ENCODE assay signal across 20 cellular contexts in the genomic region with DNA sequence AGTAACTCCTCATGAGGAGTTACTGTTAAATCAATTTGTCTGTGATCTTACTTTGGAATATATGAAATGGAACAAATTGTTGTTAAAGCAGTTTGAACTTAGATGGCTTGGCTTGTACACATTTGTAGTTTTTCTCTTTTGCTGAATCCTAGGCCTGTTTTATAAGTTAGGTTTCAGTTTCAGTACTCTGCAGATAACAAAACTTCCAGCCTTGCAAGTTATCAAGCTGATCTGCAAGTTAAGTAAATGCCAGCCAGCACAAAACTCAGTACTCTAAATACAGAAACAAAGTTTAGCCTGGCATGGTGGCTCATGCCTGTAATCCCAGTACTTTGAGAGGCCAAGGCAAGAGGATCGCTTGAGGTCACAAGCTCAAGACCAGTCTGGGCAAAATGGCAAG. TPM values are rescaled to one million over a fixed set of nuclear protein-coding genes. Genes with fewer than 3 reads are reported as not detected.
DNase-seq lines count a peak whose midpoint lies in the region; ATAC-seq, FAIRE-seq and TF ChIP-seq lines count a peak whose summit lies in the region.
"Had no signal": no experiment of that assay in that cellular context is flagged by ENCODE, and none has a peak within 500 bp of the region (broad histone marks: within the 10 kb centered on the region; RNA-seq: fewer than 3 reads in every experiment).

No MANE protein-coding gene starts in this region.

- peak overlapping the region; percentile 5; the same call in 1 of the 2 replicates for H3K27ac ChIP-seq in GM23338 (ENCODE audit: low read depth)
- H3K27ac ChIP-seq in HUES64 (ENCODE audit: low read depth, low read length) = peak overlapping the region; percentile 42; the same call in 1 of the 2 replicates
- no peak overlapping the region for H3K27ac ChIP-seq in GM12878 (ENCODE audit: control insufficient read depth, insufficient read depth)
- H3K27ac ChIP-seq in SK-N-SH (ENCODE audit: low read depth in 2 of 2, low read length in 1 of 2) = no peak overlapping the region
- H3K27ac ChIP-seq: BLaER1 treated with 17β-estradiol and CSF1 and Interleukin-3, amounts not matched to agents 10 nM and 100 nM had no signal

- no peak overlapping the region for H3K9ac ChIP-seq in HUES64 (ENCODE audit: low read depth, low read length)
- no peak overlapping the region for H3K9ac ChIP-seq in GM12878 (ENCODE audit: control insufficient read depth, insufficient read depth, low read length)
- H3K9ac ChIP-seq in SK-N-SH = no peak overlapping the region
- H3K9ac ChIP-seq: BLaER1 treated with 17β-estradiol and CSF1 and Interleukin-3, amounts not matched to agents 10 nM and 100 nM had no signal

- no peaks in the 10 kb centered on the region for H3K79me2 ChIP-seq in GM23338 (replicated peaks; ENCODE audit: insufficient read depth)
- no peaks in the 10 kb centered on the region for H3K79me2 ChIP-seq in GM12878 (ENCODE audit: control insufficient read depth, insufficient read depth, low read length)
- no peaks in the 10 kb centered on the region for H3K79me2 ChIP-seq in SK-N-SH (ENCODE audit: insufficient read depth)

- ATAC-seq in GM23338 = no peak
- no peak for ATAC-seq in GM12878

- TF ChIP-seq POLR2A in GM12878 (IDR thresholded peaks at IDR 0.05; ENCODE audit: low read depth, low read length) = no peak

- peaks cover 7% of the 10 kb centered on the region for H3K27me3 Mint-ChIP-seq in GM23338 (ENCODE audit: insufficient read depth, low read depth, poor library complexity)

- H3K4me2 ChIP-seq in GM23338 = 0 out of 2 replicates have a peak overlapping the region, but pooled peaks have one; percentile 2
- no peak overlapping the region for H3K4me2 ChIP-seq in GM12878 (ENCODE audit: control insufficient read depth, insufficient read depth)
- no peak overlapping the region for H3K4me2 ChIP-seq in SK-N-SH
- H3K4me2 ChIP-seq: BLaER1 treated with 17β-estradiol and CSF1 and Interleukin-3, amounts not matched to agents 10 nM and 100 nM had no signal

- TF ChIP-seq EP300 in GM12878 (IDR thresholded peaks at IDR 0.05; ENCODE audit: borderline replicate concordance in 1 of 2, control insufficient read depth in 1 of 2, low read depth in 2 of 2, low read length in 2 of 2) (no peak), SK-N-SH (IDR thresholded peaks at IDR 0.05; ENCODE audit: borderline replicate concordance in 1 of 2, low read depth in 1 of 2, low read length in 1 of 2) (no peak)

- H3K27me3 ChIP-seq in GM23338 (ENCODE audit: insufficient read depth) (no peaks in the 10 kb centered on the region), HUES64 (ENCODE audit: insufficient read depth, low read length) (no peaks in the 10 kb centered on the region), GM12878 (replicated peaks in 1 of 2; ENCODE audit: control insufficient read depth in 2 of 2, insufficient read depth in 2 of 2, low read length in 1 of 2) (no peaks in the 10 kb centered on the region), SK-N-SH (ENCODE audit: insufficient read depth) (peaks cover 2% of the 10 kb centered on the region; the same call in 1 of the 2 replicates)
- H3K27me3 ChIP-seq: BLaER1 treated with 17β-estradiol and CSF1 and Interleukin-3, amounts not matched to agents 10 nM and 100 nM had no signal

- POLR2A ChIA-PET in GM12878 (lab: Charles Lee) = no interaction called here
- POLR2A ChIA-PET in SK-N-SH (lab: Yijun Ruan, JAX) = no interaction called here

- H3K4me3 Mint-ChIP-seq in GM23338 = no peak overlapping the region
- H3K4me3 Mint-ChIP-seq: CD4-positive, CD25-positive, alpha-beta regulatory T cell; HFFc6 had no signal

- H3K9me2 ChIP-seq in GM23338 (ENCODE audit: insufficient read depth) (peaks cover 9% of the 10 kb centered on the region), SK-N-SH (0 out of 2 replicates have a peak, but pooled peaks cover 3% of the 10 kb centered on the region)

- peak overlapping the region; percentile 49; the same call in 1 of the 2 replicates for H3K27ac Mint-ChIP-seq in GM23338
- H3K27ac Mint-ChIP-seq: HFFc6 had no signal

- in situ Hi-C loops in GM12878 (cut with MboI) = no loop called here

- TF ChIP-seq RAD21 in GM12878 (IDR thresholded peaks at IDR 0.05; ENCODE audit: insufficient read depth, low read depth, low read length) (no peak), SK-N-SH (IDR thresholded peaks at IDR 0.05; ENCODE audit: low read length) (no peak)

- no peaks in the 10 kb centered on the region for H3K36me3 ChIP-seq in GM23338 (ENCODE audit: insufficient read depth)
- no peaks in the 10 kb centered on the region for H3K36me3 ChIP-seq in HUES64 (ENCODE audit: insufficient read depth, low read length)
- H3K36me3 ChIP-seq in GM12878 (ENCODE audit: control insufficient read depth in 2 of 2, insufficient read depth in 2 of 2, low read length in 1 of 2) = no peaks in the 10 kb centered on the region
- H3K36me3 ChIP-seq in SK-N-SH (replicated peaks in 1 of 2; ENCODE audit: control insufficient read depth in 1 of 2, insufficient read depth in 2 of 2, low read length in 1 of 2) = no peaks in the 10 kb centered on the region
- H3K36me3 ChIP-seq: BLaER1 treated with 17β-estradiol and CSF1 and Interleukin-3, amounts not matched to agents 10 nM and 100 nM had no signal

- peaks cover 8% of the 10 kb centered on the region for H3K4me1 Mint-ChIP-seq in GM23338

- H3K4me3 ChIP-seq in GM23338 (no peak overlapping the region), HUES64 (ENCODE audit: low read length) (no peak overlapping the region), GM12878 (no peak overlapping the region), SK-N-SH (ENCODE audit: low read depth in 2 of 2, low read length in 1 of 2) (no peak overlapping the region)
- H3K4me3 ChIP-seq: BLaER1 treated with 17β-estradiol and CSF1 and Interleukin-3, amounts not matched to agents 10 nM and 100 nM had no signal

- peaks cover 9% of the 10 kb centered on the region; the same call in 1 of the 2 replicates for H3K4me1 ChIP-seq in GM23338 (ENCODE audit: insufficient read depth)
- H3K4me1 ChIP-seq in HUES64 (ENCODE audit: insufficient read depth, low read length) = peaks cover 6% of the 10 kb centered on the region; the same call in 1 of the 2 replicates
- H3K4me1 ChIP-seq in GM12878 (ENCODE audit: control insufficient read depth, insufficient read depth, low read length) = 0 out of 2 replicates have a peak, but pooled peaks cover 3% of the 10 kb centered on the region
- no peaks in the 10 kb centered on the region for H3K4me1 ChIP-seq in SK-N-SH (ENCODE audit: control insufficient read depth in 1 of 2, insufficient read depth in 2 of 2, low read depth in 1 of 2, low read length in 1 of 2)
- H3K4me1 ChIP-seq: BLaER1 treated with 17β-estradiol and CSF1 and Interleukin-3, amounts not matched to agents 10 nM and 100 nM had no signal

- H3K9me3 ChIP-seq in HUES64 (ENCODE audit: insufficient read depth, low read depth, low read length) (no peaks in the 10 kb centered on the region; the same call in 1 of the 2 replicates), GM12878 (replicated peaks; ENCODE audit: control insufficient read depth, insufficient read depth, low read length) (no peaks in the 10 kb centered on the region), SK-N-SH (no peaks in the 10 kb centered on the region; the same call in 1 of the 2 replicates)

- RAD21 ChIA-PET in GM12878 (lab: Charles Lee; ENCODE audit: unreplicated experiment) = no interaction called here

- CTCF ChIA-PET in GM12878 (lab: Yijun Ruan, JAX) = no interaction called here
- CTCF ChIA-PET in SK-N-SH (lab: Yijun Ruan, JAX) = interaction anchor here (1.0 kb wide), 1 partner anchor 138 kb away, joined by 3 read pairs; no protein-coding TSS in a partner anchor

- no peaks in the 10 kb centered on the region for H4K20me1 ChIP-seq in GM23338 (replicated peaks; ENCODE audit: insufficient read depth)
- no peaks in the 10 kb centered on the region for H4K20me1 ChIP-seq in GM12878 (ENCODE audit: control insufficient read depth, insufficient read depth)
- H4K20me1 ChIP-seq in SK-N-SH (ENCODE audit: insufficient read depth) = no peaks in the 10 kb centered on the region
- H4K20me1 ChIP-seq: BLaER1 treated with 17β-estradiol and CSF1 and Interleukin-3, amounts not matched to agents 10 nM and 100 nM had no signal

- WGBS in HUES64 = 100% methylated on average over 1 of the region's 1 CpG
- 87% methylated on average over 1 of the region's 1 CpG for WGBS in GM12878 (ENCODE audit: insufficient coverage, insufficient replicate concordance, low lambda C conversion rate, missing lambda C conversion rate)
- WGBS in SK-N-SH (ENCODE audit: low lambda C conversion rate) = 0% methylated on average over 1 of the region's 1 CpG

- TF ChIP-seq CTCF in GM23338 (conservative IDR thresholded peaks at IDR 0.05; ENCODE audit: low read depth in 2 of 2) (no peak), GM12878 (IDR thresholded peaks at IDR 0.05 in 2 of 3, conservative IDR thresholded peaks at IDR 0.05 in 1 of 3; ENCODE audit: control insufficient read depth in 2 of 3, extremely low read depth in 1 of 3, insufficient read depth in 1 of 3, low read depth in 3 of 3, low read length in 3 of 3) (no peak), SK-N-SH (IDR thresholded peaks at IDR 0.05) (no peak)

- no TSS peak for BruUV-seq in GM12878 (replicated peaks; lab: Mats Ljungman, UMichigan)

- intact Hi-C loops in GM12878 (cut with micrococcal nuclease; ENCODE audit: unreplicated experiment) = no loop called here

- H3K36me3 Mint-ChIP-seq in GM23338 (ENCODE audit: low read depth) = peaks cover 22% of the 10 kb centered on the region
- H3K36me3 Mint-ChIP-seq: CD4-positive, CD25-positive, alpha-beta regulatory T cell had no signal

- peaks cover 27% of the 10 kb centered on the region for H3K9me3 Mint-ChIP-seq in GM23338
- H3K9me3 Mint-ChIP-seq: HFFc6 had no signal

- SMC1A ChIA-PET in GM12878 (lab: Charles Lee; ENCODE audit: uncharacterized antibody, unreplicated experiment) = interaction anchor here (0.9 kb wide), 1 partner anchor 14 kb away, joined by 4 read pairs; no protein-coding TSS in a partner anchor

- H3F3A ChIP-seq in GM23338 (replicated peaks; ENCODE audit: low read depth) (no peaks in the 10 kb centered on the region), SK-N-SH (replicated peaks; ENCODE audit: insufficient read depth) (no peaks in the 10 kb centered on the region)

- no peak overlapping the region for H2AFZ ChIP-seq in GM23338
- no peak overlapping the region; the same call in 1 of the 2 replicates for H2AFZ ChIP-seq in GM12878 (ENCODE audit: control insufficient read depth, low read depth, low read length)
- no peak overlapping the region for H2AFZ ChIP-seq in SK-N-SH (ENCODE audit: low read depth)

- no peak for DNase-seq in GM23338 (ENCODE audit: low spot score)
- DNase-seq in OCI-M1 (lab: John Stamatoyannopoulos, UW) = peak; percentile 7
- no peak for DNase-seq in GM12878 (ENCODE audit: low read depth, low spot score)
- DNase-seq in activated T-cell treated with anti-CD3 and anti-CD28 coated beads, Interleukin-2, amount 50 U/mL, for 1 hour = no peak
- DNase-seq in SK-N-SH = no peak
- no peak for DNase-seq in hypothalamus (lab: John Stamatoyannopoulos, UW)
- no peak for DNase-seq in NCI-H1436 treated with DMSO at 0.1 percent for 48 hours (lab: John Stamatoyannopoulos, UW)
- DNase-seq: ACHN, DMS53, GF-D8, GOT3, HCEC 1CT, HFFc6, IMR-90 had no signal

- FAIRE-seq in GM12878 (lab: Jason Lieb, UNC) = peak; percentile 77
- FAIRE-seq: GM18507, HTR-8/SVneo had no signal

RNA-seq across cellular contexts. Expression of a gene that starts 25.0 kb away (rescaled TPM):
- 32.8 and 36.9 TPM in 2 replicates for total RNA-seq in GM23338 (2014; rRNA removed; shearing (Covaris generic))
- polyA plus RNA-seq in GM23338 (2016; fragmentation: Nextera tagmentation; extraction: Ambion mirVana) = 11.2 and 12.5 TPM in 2 replicates
- 30.4 TPM for polyA plus RNA-seq in HUES64 (2013, experiment 1 of 2)
- 28.5 TPM for polyA plus RNA-seq in HUES64 (2013, experiment 2 of 2)
- total RNA-seq in GM12878 (2013; cell fraction: nucleolus; rRNA removed) = 39.8 and 41.8 TPM in 2 replicates
- 20.5 and 23.5 TPM in 2 replicates for total RNA-seq in GM12878 (2014; rRNA removed)
- total RNA-seq in GM12878 (2014; rRNA removed; fragmentation: Illumina TruSeq; extraction: Trizol) = 20.3 and 22.9 TPM in 2 replicates
- total RNA-seq in GM12878 (2021) = 22.5 and 26.5 TPM in 2 replicates
- polyA plus RNA-seq in GM12878 (2011; ENCODE audit: low read depth) = 10.7 TPM
- 15.7 and 16.0 TPM in 2 replicates for polyA plus RNA-seq in GM12878 (2011; rRNA removed)
- 14.7 and 16.9 TPM in 2 replicates for polyA plus RNA-seq in GM12878 (2011; cell fraction: cytosol; rRNA removed)
- polyA plus RNA-seq in GM12878 (2011; cell fraction: nucleus; rRNA removed) = 23.1 and 28.2 TPM in 2 replicates
- polyA plus RNA-seq in GM12878 (2012) = 11.7 and 12.1 TPM in 2 replicates
- 27.2 and 30.3 TPM in 2 replicates for polyA plus RNA-seq in GM12878 (2014; fragmentation: Illumina TruSeq; extraction: Trizol)
- 1 to 10 TPM; 7.6 to 8.8 TPM for polyA plus RNA-seq in GM12878 (2014; fragmentation: Nextera tagmentation; extraction: Ambion mirVana)
- polyA plus RNA-seq in GM12878 (2014; rRNA removed) = 23.9 and 25.2 TPM in 2 replicates
- polyA plus RNA-seq in GM12878 (2016; fragmentation: Nextera tagmentation; extraction: Ambion mirVana) = 1 to 10 TPM; 7.3 to 8.3 TPM
- polyA minus RNA-seq in GM12878 (2011; rRNA and poly(A)+ RNA removed) = 13.9 and 14.2 TPM in 2 replicates
- polyA minus RNA-seq in GM12878 (2011; cell fraction: cytosol; rRNA and poly(A)+ RNA removed) = 4.7 and 4.9 TPM in 2 replicates
- polyA minus RNA-seq in GM12878 (2011; cell fraction: nucleus; rRNA and poly(A)+ RNA removed) = 10.9 and 19.4 TPM in 2 replicates
- polyA plus RNA-seq in SK-N-SH (2012; rRNA removed) = 9.2 and 9.3 TPM in 2 replicates
- 7.6 and 8.6 TPM in 2 replicates for polyA plus RNA-seq in SK-N-SH (2012; cell fraction: cytosol; rRNA removed)
- 16.2 and 20.8 TPM in 2 replicates for polyA plus RNA-seq in SK-N-SH (2012; cell fraction: nucleus; rRNA removed)

RNA-seq across cellular contexts. Expression of a gene that starts 42.2 kb away (rescaled TPM):
- not detected in 2 replicates for total RNA-seq in GM23338 (2014; rRNA removed; shearing (Covaris generic))
- polyA plus RNA-seq in GM23338 (2016; fragmentation: Nextera tagmentation; extraction: Ambion mirVana) (not detected in 2 replicates), GM12878 (2011; rRNA removed) (not detected in 2 replicates), GM12878 (2014; fragmentation: Illumina TruSeq; extraction: Trizol) (not detected in 2 replicates), GM12878 (2014; fragmentation: Nextera tagmentation; extraction: Ambion mirVana) (not detected), GM12878 (2014; rRNA removed) (not detected in 2 replicates), GM12878 (2016; fragmentation: Nextera tagmentation; extraction: Ambion mirVana) (not detected), SK-N-SH (2012; rRNA removed) (not detected in 2 replicates)
- polyA plus RNA-seq in HUES64 (2013, experiment 1 of 2) = not detected
- polyA plus RNA-seq in HUES64 (2013, experiment 2 of 2) = not detected
- not detected in 2 replicates for total RNA-seq in GM12878 (2013; cell fraction: nucleolus; rRNA removed)
- total RNA-seq in GM12878 (2014; rRNA removed) (not detected in 2 replicates), GM12878 (2014; rRNA removed; fragmentation: Illumina TruSeq; extraction: Trizol) (not detected in 2 replicates), GM12878 (2021) (not detected in 2 replicates)
- not detected for polyA plus RNA-seq in GM12878 (2011; ENCODE audit: low read depth)
- polyA plus RNA-seq in GM12878 (2011; cell fraction: cytosol; rRNA removed) = 0.01 TPM in 1 of 2 replicates, not detected in the other
- not detected in 2 replicates for polyA plus RNA-seq in GM12878 (2011; cell fraction: nucleus; rRNA removed)
- polyA plus RNA-seq in GM12878 (2012) = not detected in 2 replicates
- polyA minus RNA-seq in GM12878 (2011; rRNA and poly(A)+ RNA removed) = not detected in 2 replicates
- not detected in 2 replicates for polyA minus RNA-seq in GM12878 (2011; cell fraction: cytosol; rRNA and poly(A)+ RNA removed)
- not detected in 2 replicates for polyA minus RNA-seq in GM12878 (2011; cell fraction: nucleus; rRNA and poly(A)+ RNA removed)
- polyA plus RNA-seq in SK-N-SH (2012; cell fraction: cytosol; rRNA removed) = not detected in 2 replicates
- polyA plus RNA-seq in SK-N-SH (2012; cell fraction: nucleus; rRNA removed) = not detected in 2 replicates
- total RNA-seq: A172; CD4-positive, CD25-positive, alpha-beta regulatory T cell; HFFc6; IMR-90 had no signal
- polyA plus RNA-seq: CD4-positive, CD25-positive, alpha-beta regulatory T cell; IMR-90 had no signal

Comparison
In these comparisons a context has a peak if more than half of its experiments do, and no peak if none do; other contexts are left out.
1. H3K27ac ChIP-seq: peak in GM23338 (single experiment) and HUES64 (single experiment); none in GM12878 (single experiment) and SK-N-SH (0 of 2).